Comparison of ENCODE assay signal across 27 cellular contexts in genomic region chr1:223334156-223334555, GRCh38.
DNase-seq lines count a peak whose midpoint lies in the region; TF ChIP-seq lines count a peak whose summit lies in the region.
"Had no signal": no experiment of that assay in that cellular context is flagged by ENCODE, and none has a peak within 500 bp of the region (broad histone marks: within the 10 kb centered on the region; RNA-seq: fewer than 3 reads in every experiment).

No MANE protein-coding gene starts in this region.

- no peak overlapping the region for H3K4me3 ChIP-seq in HEK293 (ENCODE audit: low read depth, low read length)
- H3K4me3 ChIP-seq: A549; BLaER1; BLaER1 treated with 17β-estradiol and CSF1 and Interleukin-3, amounts not matched to agents 10 nM and 100 nM had no signal

- no peaks in the 10 kb centered on the region for H3K4me1 ChIP-seq in HEK293 (ENCODE audit: control insufficient read depth, insufficient read depth, low read length)
- H3K4me1 ChIP-seq: A549, BE2C, Caco-2 had no signal

- CTCF ChIA-PET in HEK293 (lab: Yijun Ruan, JAX): interaction anchor here (0.6 to 1.8 kb wide), 4 partner anchors 9 to 1310 kb away, joined by 4 read pairs; no protein-coding TSS in a partner anchor

- no peak overlapping the region for H3K27ac ChIP-seq in HEK293 (ENCODE audit: extremely low read depth, low read depth, low read length)
- H3K27ac ChIP-seq: 22Rv1; A549; BLaER1; BLaER1 treated with 17β-estradiol and CSF1 and Interleukin-3, amounts not matched to agents 10 nM and 100 nM; C4-2B had no signal

- TF ChIP-seq CTCF in HEK293 (tag by site-specific recombination; IDR thresholded peaks at IDR 0.05): no peak

- no peak for DNase-seq in OCI-M1 (lab: John Stamatoyannopoulos, UW)
- DNase-seq: 8988T; ACHN; AML-193; BE2C; C1 segment of cervical spinal cord; Caco-2; Calu3; CD4-positive, alpha-beta memory T cell; CD4-positive, alpha-beta T cell; CD4-positive, CD25-positive, alpha-beta regulatory T cell; CD8-positive, alpha-beta memory T cell; CD8-positive, alpha-beta T cell; COR-L47; DMS 273 treated with DMSO at 0.1 percent for 48 hours; DMS153; DMS53; DMS79; DMS79 treated with DMSO at 0.1 percent for 48 hours; DND-41; EL had no signal

- no peaks in the 10 kb centered on the region for H3K36me3 ChIP-seq in HEK293 (ENCODE audit: control insufficient read depth in 2 of 2, insufficient read depth in 1 of 2, low read length in 2 of 2)
- H3K36me3 ChIP-seq: BE2C; BLaER1; BLaER1 treated with 17β-estradiol and CSF1 and Interleukin-3, amounts not matched to agents 10 nM and 100 nM had no signal

- H3K9me3 ChIP-seq in HEK293 (ENCODE audit: control insufficient read depth, insufficient read depth, low read depth, low read length): no peaks in the 10 kb centered on the region
- H3K9me3 ChIP-seq: A549; BE2C; BLaER1; BLaER1 treated with 17β-estradiol and CSF1 and Interleukin-3, amounts not matched to agents 10 nM and 100 nM; Caco-2 had no signal

- POLR2A ChIA-PET in HEK293 (lab: Yijun Ruan, JAX): no interaction called here

TF ChIP-seq in HEK293, 187 proteins besides CTCF, POLR2A, EP300 and RAD21:
- TF ChIP-seq ZNF677 (tag by site-specific recombination; IDR thresholded peaks at IDR 0.05) (peak; percentile 95), KLF10 (tag by site-specific recombination; IDR thresholded peaks at IDR 0.05) (no peak), ZNF596 (tag by site-specific recombination; IDR thresholded peaks at IDR 0.05) (no peak)
